In the genomic region with DNA sequence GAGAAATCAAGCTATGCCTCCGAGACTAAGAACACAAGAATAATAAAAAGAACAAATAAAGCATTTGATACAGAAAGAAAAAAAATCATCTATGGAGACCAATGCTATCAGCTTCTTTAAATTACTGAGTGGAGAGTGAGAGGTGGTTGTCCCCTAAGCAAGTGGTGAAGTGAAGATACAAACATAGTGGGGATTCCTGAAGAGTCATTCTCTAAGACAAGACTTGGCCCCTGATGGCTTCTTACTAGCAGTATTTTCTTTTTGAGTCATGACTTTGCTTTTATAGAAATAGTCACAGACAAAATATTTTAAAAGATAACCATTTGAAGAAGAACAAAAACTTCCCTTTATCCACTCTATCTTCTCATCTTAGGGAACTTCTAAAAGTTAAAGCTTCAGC, we compare ENCODE assay signal across 16 cellular contexts.
DNase-seq lines count a peak whose midpoint lies in the region; ATAC-seq and TF ChIP-seq lines count a peak whose summit lies in the region.
"Had no signal": no experiment of that assay in that cellular context is flagged by ENCODE, and none has a peak within 500 bp of the region (broad histone marks: within the 10 kb centered on the region; RNA-seq: fewer than 3 reads in every experiment).

No MANE protein-coding gene starts in this region.

- H3K4me3 ChIP-seq in AG10803 (ENCODE audit: low read length) (no peak overlapping the region), choroid plexus epithelial cell (ENCODE audit: low read depth, low read length) (no peak overlapping the region), endodermal cell (ENCODE audit: low read length) (no peak overlapping the region)

- H3K9me3 Mint-ChIP-seq in endodermal cell: peaks cover 30% of the 10 kb centered on the region

- H3K9me3 ChIP-seq in endodermal cell (ENCODE audit: control insufficient read depth, low read length): peaks cover 12% of the 10 kb centered on the region

- H3K27me3 Mint-ChIP-seq in endodermal cell (ENCODE audit: insufficient read depth): no peaks in the 10 kb centered on the region

- TF ChIP-seq CTCF in AG10803 (conservative IDR thresholded peaks at IDR 0.05; ENCODE audit: low read length): no peak
- no peak for TF ChIP-seq CTCF in choroid plexus epithelial cell (conservative IDR thresholded peaks at IDR 0.05; ENCODE audit: low read depth, low read length)
- TF ChIP-seq CTCF in endodermal cell (conservative IDR thresholded peaks at IDR 0.05): no peak

- H3K36me3 Mint-ChIP-seq in endodermal cell (ENCODE audit: low read depth): peaks cover 2% of the 10 kb centered on the region

- H3K27ac Mint-ChIP-seq in endodermal cell: no peak overlapping the region
- H3K27ac Mint-ChIP-seq: activated naive CD8-positive, alpha-beta T cell treated with anti-CD3 and anti-CD28 coated beads, Interleukin-2, amount 50 U/mL, for 24 hours had no signal

- ATAC-seq in GM18868 (IDR thresholded peaks at IDR 0.05; ENCODE audit: unreplicated experiment) (peak; percentile 72), HG02973 (IDR thresholded peaks at IDR 0.05; ENCODE audit: unreplicated experiment) (peak; percentile 59)
- ATAC-seq: activated naive CD8-positive, alpha-beta T cell treated with anti-CD3 and anti-CD28 coated beads, Interleukin-2, amount 50 U/mL, for 24 hours; Right ventricle myocardium inferior had no signal

- no peaks in the 10 kb centered on the region for H3K4me1 Mint-ChIP-seq in endodermal cell
- H3K4me1 Mint-ChIP-seq: activated naive CD8-positive, alpha-beta T cell treated with anti-CD3 and anti-CD28 coated beads, Interleukin-2, amount 50 U/mL, for 24 hours had no signal

- H3K4me3 Mint-ChIP-seq in endodermal cell: no peak overlapping the region
- H3K4me3 Mint-ChIP-seq: activated naive CD8-positive, alpha-beta T cell treated with anti-CD3 and anti-CD28 coated beads, Interleukin-2, amount 50 U/mL, for 24 hours had no signal

- H3K4me1 ChIP-seq in endodermal cell (ENCODE audit: control insufficient read depth, insufficient read depth, low read length): no peaks in the 10 kb centered on the region

- no CpG with 5 or more reads among the region's 1 CpG for WGBS in endodermal cell (ENCODE audit: insufficient coverage in 1 of 2, insufficient read length in 1 of 2), 2 experiments

- H3K27me3 ChIP-seq in endodermal cell (ENCODE audit: control insufficient read depth, insufficient read depth, low read length, poor library complexity, severe bottlenecking): no peaks in the 10 kb centered on the region

- no peaks in the 10 kb centered on the region for H3K36me3 ChIP-seq in endodermal cell (ENCODE audit: control insufficient read depth, insufficient read depth, low read length)

- peak; percentile 23 for DNase-seq in AG10803 (ENCODE audit: low read depth)
- DNase-seq in choroid plexus epithelial cell (ENCODE audit: low read depth): peak; percentile 47
- DNase-seq in epidermal melanocyte (ENCODE audit: insufficient read length, low spot score): no peak
- no peak for DNase-seq in SKM-1 treated with dmso at 0.1 percent for 144 hours (lab: John Stamatoyannopoulos, UW; ENCODE audit: unreplicated experiment)
- DNase-seq in NCI-H345 (lab: John Stamatoyannopoulos, UW): no peak
- DNase-seq in endodermal cell: no peak
- DNase-seq: activated CD8-positive, alpha-beta memory T cell treated with anti-CD3 and anti-CD28 coated beads, Interleukin-2, amount 50 U/mL, for 4 hours; activated naive CD8-positive, alpha-beta T cell treated with anti-CD3 and anti-CD28 coated beads, Interleukin-2, amount 50 U/mL, for 24 hours; kidney; NCI-H1417; NCI-H526 treated with DMSO at 0.1 percent for 48 hours; stimulated activated CD4-positive, alpha-beta T cell treated with anti-CD3 and anti-CD28 coated beads, Interleukin-2, amount 100 ng/mL, for 24 hours; stimulated activated naive CD4-positive, alpha-beta T cell had no signal

- no peak overlapping the region for H3K9ac ChIP-seq in endodermal cell (ENCODE audit: extremely low read depth, low read length, poor library complexity, severe bottlenecking)

- no peak overlapping the region for H3K27ac ChIP-seq in endodermal cell (ENCODE audit: low read depth, low read length)

Comparison
In these comparisons a context has a peak if more than half of its experiments do, and no peak if none do; other contexts are left out.
1. DNase-seq: peak in AG10803 (single experiment) and choroid plexus epithelial cell (single experiment); none in epidermal melanocyte (single experiment), SKM-1 treated with dmso at 0.1 percent for 144 hours (single experiment), NCI-H345 (single experiment) and endodermal cell (single experiment).